Comparison of ENCODE assay signal across 12 cellular contexts in the genomic region with DNA sequence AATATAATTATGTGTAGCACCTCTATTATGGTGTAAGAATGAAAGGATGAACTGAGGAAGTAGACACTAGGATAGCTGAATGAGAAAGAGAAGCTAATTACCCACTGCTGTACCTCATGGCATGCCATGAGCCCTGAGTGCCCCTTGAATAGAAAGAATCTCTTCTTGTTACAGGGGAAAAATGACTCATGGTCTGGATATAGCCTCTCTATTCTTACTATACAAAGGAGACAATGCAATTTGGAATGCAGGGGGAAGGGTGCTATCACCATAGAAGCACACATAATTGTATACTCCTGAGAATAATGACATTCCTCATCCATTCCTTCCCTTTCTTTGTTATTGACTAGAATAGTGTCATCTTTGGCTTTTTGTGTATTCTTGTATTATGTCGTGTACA.
A peak's percentile ranks its signal among the peaks of the same experiment; 100 is the strongest.
DNase-seq lines count a peak whose midpoint lies in the region; ATAC-seq and TF ChIP-seq lines count a peak whose summit lies in the region.
"Had no signal": no experiment of that assay in that cellular context is flagged by ENCODE, and none has a peak within 500 bp of the region (broad histone marks: within the 10 kb centered on the region; RNA-seq: fewer than 3 reads in every experiment).

No MANE protein-coding gene starts in this region.

- H3K4me3 ChIP-seq in mesodermal cell (ENCODE audit: extremely low read depth, insufficient read depth, low read length, poor library complexity, severe bottlenecking) = no peak overlapping the region
- H3K4me3 ChIP-seq: sigmoid colon had no signal

- peaks cover 2% of the 10 kb centered on the region for H3K9me3 Mint-ChIP-seq in activated CD8-positive, alpha-beta T cell treated with anti-CD3 and anti-CD28 coated beads for 36 hours

- no peaks in the 10 kb centered on the region for H3K27me3 Mint-ChIP-seq in activated CD8-positive, alpha-beta T cell treated with anti-CD3 and anti-CD28 coated beads for 36 hours
- H3K27me3 Mint-ChIP-seq: activated T-helper 17 cell treated with anti-CD3 and anti-CD28 coated beads, Interleukin-2, amount 50 U/mL, for 72 hours had no signal

- H3K27ac Mint-ChIP-seq in activated CD8-positive, alpha-beta T cell treated with anti-CD3 and anti-CD28 coated beads for 36 hours = no peak overlapping the region
- H3K27ac Mint-ChIP-seq: activated T-helper 17 cell treated with anti-CD3 and anti-CD28 coated beads, Interleukin-2, amount 50 U/mL, for 72 hours had no signal

- intact Hi-C loops in activated CD8-positive, alpha-beta T cell treated with anti-CD3 and anti-CD28 coated beads for 36 hours (cut with micrococcal nuclease) = no loop called here

- no peaks in the 10 kb centered on the region for H3K9me3 ChIP-seq in mesodermal cell (ENCODE audit: control insufficient read depth, low read length)
- H3K9me3 ChIP-seq: neutrophil, sigmoid colon had no signal

- H3K4me3 Mint-ChIP-seq in activated CD8-positive, alpha-beta T cell treated with anti-CD3 and anti-CD28 coated beads for 36 hours = no peak overlapping the region
- H3K4me3 Mint-ChIP-seq: activated T-helper 17 cell treated with anti-CD3 and anti-CD28 coated beads, Interleukin-2, amount 50 U/mL, for 72 hours had no signal

- CTCF ChIA-PET in activated CD8-positive, alpha-beta T cell treated with anti-CD3 and anti-CD28 coated beads for 36 hours (lab: Charles Lee) = no interaction called here

- no peaks in the 10 kb centered on the region for H3K36me3 Mint-ChIP-seq in activated CD8-positive, alpha-beta T cell treated with anti-CD3 and anti-CD28 coated beads for 36 hours (ENCODE audit: low read depth)

- no peaks in the 10 kb centered on the region for H3K36me3 ChIP-seq in mesodermal cell (ENCODE audit: control insufficient read depth, insufficient read depth, low read length)
- H3K36me3 ChIP-seq: neutrophil, sigmoid colon, WERI-Rb-1 had no signal

- no peak for ATAC-seq in activated CD8-positive, alpha-beta T cell treated with anti-CD3 and anti-CD28 coated beads for 36 hours
- ATAC-seq in GM18909 (IDR thresholded peaks at IDR 0.05; ENCODE audit: poor library complexity, unreplicated experiment) = no peak
- ATAC-seq: activated T-helper 17 cell treated with anti-CD3 and anti-CD28 coated beads, Interleukin-2, amount 50 U/mL, for 72 hours had no signal

- no peaks in the 10 kb centered on the region for H3K4me1 Mint-ChIP-seq in activated CD8-positive, alpha-beta T cell treated with anti-CD3 and anti-CD28 coated beads for 36 hours (ENCODE audit: low read depth)
- H3K4me1 Mint-ChIP-seq: activated T-helper 17 cell treated with anti-CD3 and anti-CD28 coated beads, Interleukin-2, amount 50 U/mL, for 72 hours had no signal

- peaks cover 5% of the 10 kb centered on the region for H3K4me1 ChIP-seq in mesodermal cell (ENCODE audit: control insufficient read depth, insufficient read depth, low read length, poor library complexity, severe bottlenecking)
- H3K4me1 ChIP-seq: sigmoid colon had no signal

- no CpG with 5 or more reads among the region's 1 CpG for WGBS in mesodermal cell (ENCODE audit: insufficient coverage in 2 of 2), 2 experiments

- no peak for TF ChIP-seq CTCF in activated CD8-positive, alpha-beta T cell treated with anti-CD3 and anti-CD28 coated beads for 36 hours (IDR thresholded peaks at IDR 0.05)

- POLR2A ChIA-PET in activated CD8-positive, alpha-beta T cell treated with anti-CD3 and anti-CD28 coated beads for 36 hours (lab: Charles Lee) = no interaction called here

- H3K27ac ChIP-seq in mesodermal cell (ENCODE audit: low read depth, low read length, severe bottlenecking) = peak overlapping the region; percentile 80
- H3K27ac ChIP-seq: neutrophil, sigmoid colon, WERI-Rb-1 had no signal

- DNase-seq in COLO829 (ENCODE audit: low spot score) (peak; percentile 28), LHCN-M2 (ENCODE audit: low read depth) (peak; percentile 55), astrocyte of the hippocampus (ENCODE audit: low read depth, low spot score) (peak; percentile 69), hypothalamus (lab: John Stamatoyannopoulos, UW) (no peak), activated gamma-delta T cell (lab: John Stamatoyannopoulos, UW) (no peak)
- no peak for DNase-seq in activated CD8-positive, alpha-beta T cell treated with anti-CD3 and anti-CD28 coated beads for 36 hours
- DNase-seq: sigmoid colon, WERI-Rb-1 had no signal

Comparison
In these comparisons a context has a peak if more than half of its experiments do, and no peak if none do; other contexts are left out.
1. DNase-seq: peak in COLO829 (single experiment), LHCN-M2 (single experiment) and astrocyte of the hippocampus (single experiment); none in activated CD8-positive, alpha-beta T cell treated with anti-CD3 and anti-CD28 coated beads for 36 hours (single experiment), hypothalamus (0 of 51) and activated gamma-delta T cell (single experiment).